10 cellular contexts compared by ENCODE assay signal in genomic region chr13:30370916-30371521, GRCh38. TPM values are rescaled to one million over a fixed set of nuclear protein-coding genes. Genes with fewer than 3 reads are reported as not detected.
DNase-seq lines count a peak whose midpoint lies in the region; ATAC-seq and TF ChIP-seq lines count a peak whose summit lies in the region.
"Had no signal": no experiment of that assay in that cellular context is flagged by ENCODE, and none has a peak within 500 bp of the region (broad histone marks: within the 10 kb centered on the region; RNA-seq: fewer than 3 reads in every experiment).

No MANE protein-coding gene starts in this region.

- H3K36me3 ChIP-seq in OCI-LY7 (ENCODE audit: insufficient read depth, low read length), result peaks cover 76% of the 10 kb centered on the region
- no peaks in the 10 kb centered on the region for H3K36me3 ChIP-seq in duodenal mucosa (ENCODE audit: control insufficient read depth in 1 of 2, insufficient read depth in 2 of 2, low read length in 2 of 2)
- no peaks in the 10 kb centered on the region for H3K36me3 ChIP-seq in HAP-1 (replicated peaks)
- no peaks in the 10 kb centered on the region for H3K36me3 ChIP-seq in lower lobe of right lung

- no peak for DNase-seq in OCI-LY7 (ENCODE audit: low spot score)
- DNase-seq in stimulated activated effector memory CD8-positive, alpha-beta T cell treated with anti-CD3 and anti-CD28 coated beads, Interleukin-12 subunit alpha, Interleukin-12 subunit beta, amount 100 ng/mL, for 72 hours (ENCODE audit: low spot score in 2 of 2), result no peak
- no peak for DNase-seq in HAP-1 (ENCODE audit: low spot score in 2 of 2)
- DNase-seq in anterior cingulate cortex (lab: John Stamatoyannopoulos, UW), result no peak
- DNase-seq in lower lobe of right lung, result no peak
- DNase-seq: NCI-H2227 treated with DMSO at 0.1 percent for 48 hours had no signal

- H3K4me3 ChIP-seq in OCI-LY7 (ENCODE audit: low read depth, low read length, poor library complexity, severe bottlenecking), result peak overlapping the region; percentile 51
- peak overlapping the region in 1 of 2 donors; percentile 33 for H3K4me3 ChIP-seq in duodenal mucosa (ENCODE audit: low read depth in 1 of 2, low read length in 2 of 2)
- H3K4me3 ChIP-seq in HAP-1, result no peak overlapping the region
- no peak overlapping the region for H3K4me3 ChIP-seq in lower lobe of right lung

- H3K4me2 ChIP-seq in OCI-LY7 (ENCODE audit: low read length), result peak overlapping the region; percentile 82

- H3K9me2 ChIP-seq in OCI-LY7 (ENCODE audit: insufficient read depth, low read length), result no peaks in the 10 kb centered on the region

- POLR2A ChIA-PET in OCI-LY7 (lab: Charles Lee), result interaction anchor here (0.6 to 8.8 kb wide), 20 partner anchors 9 to 239 kb away, joined by 3 to 214 read pairs (median 8); partner anchors contain the start of gene UBE2L5

- peaks cover 10% of the 10 kb centered on the region for H3K36me3 Mint-ChIP-seq in stimulated activated effector memory CD8-positive, alpha-beta T cell treated with anti-CD3 and anti-CD28 coated beads, Interleukin-12 subunit alpha, Interleukin-12 subunit beta, amount 100 ng/mL, for 72 hours
- H3K36me3 Mint-ChIP-seq: mesothelial cell of epicardium had no signal

- intact Hi-C loops in OCI-LY7 (cut with micrococcal nuclease; ENCODE audit: unreplicated experiment), result loop anchor here (1.0 to 5.0 kb wide), 6 partner anchors 16 to 366 kb away; partner anchors contain the start of gene ALOX5AP
- intact Hi-C loops in lower lobe of right lung (cut with DNase I), result no loop called here

- no peaks in the 10 kb centered on the region for H3K9me3 ChIP-seq in OCI-LY7 (ENCODE audit: low read length)
- no peaks in the 10 kb centered on the region for H3K9me3 ChIP-seq in duodenal mucosa (ENCODE audit: control insufficient read depth in 1 of 2, low read length in 2 of 2)
- H3K9me3 ChIP-seq in HAP-1, result no peaks in the 10 kb centered on the region
- H3K9me3 ChIP-seq in lower lobe of right lung, result no peaks in the 10 kb centered on the region

- peak overlapping the region; percentile 97 for H3K27ac ChIP-seq in OCI-LY7 (ENCODE audit: low read depth, low read length, poor library complexity, severe bottlenecking)
- peak overlapping the region; percentile 68 for H3K27ac ChIP-seq in duodenal mucosa (ENCODE audit: low read depth, low read length)
- H3K27ac ChIP-seq in lower lobe of right lung, result no peak overlapping the region

- no peaks in the 10 kb centered on the region for H4K20me1 ChIP-seq in OCI-LY7 (ENCODE audit: insufficient read depth, low read length)

- ATAC-seq in GM21528 (IDR thresholded peaks at IDR 0.05; ENCODE audit: low FRiP score, unreplicated experiment) (peak; percentile 3), lower lobe of right lung (no peak)
- ATAC-seq in stimulated activated effector memory CD8-positive, alpha-beta T cell treated with anti-CD3 and anti-CD28 coated beads, Interleukin-12 subunit alpha, Interleukin-12 subunit beta, amount 100 ng/mL, for 72 hours, result no peak

- H3K4me1 Mint-ChIP-seq in stimulated activated effector memory CD8-positive, alpha-beta T cell treated with anti-CD3 and anti-CD28 coated beads, Interleukin-12 subunit alpha, Interleukin-12 subunit beta, amount 100 ng/mL, for 72 hours, result peaks cover 74% of the 10 kb centered on the region

- CTCF ChIA-PET in OCI-LY7 (lab: Charles Lee; ENCODE audit: unreplicated experiment), result interaction anchor here (1.4 to 1.6 kb wide), 2 partner anchors 10 to 75 kb away, joined by 3 to 5 read pairs; no protein-coding TSS in a partner anchor

- H3K4me1 ChIP-seq in OCI-LY7 (ENCODE audit: insufficient read depth, low read length, poor library complexity, severe bottlenecking), result peaks cover 67% of the 10 kb centered on the region
- H3K4me1 ChIP-seq in duodenal mucosa (ENCODE audit: control insufficient read depth in 1 of 2, insufficient read depth in 2 of 2, low read length in 2 of 2), result peaks cover 19 to 34% of the 10 kb centered on the region in 2 donors
- H3K4me1 ChIP-seq in HAP-1, result no peaks in the 10 kb centered on the region
- peaks cover 2% of the 10 kb centered on the region for H3K4me1 ChIP-seq in lower lobe of right lung

- H3K4me3 Mint-ChIP-seq in stimulated activated effector memory CD8-positive, alpha-beta T cell treated with anti-CD3 and anti-CD28 coated beads, Interleukin-12 subunit alpha, Interleukin-12 subunit beta, amount 100 ng/mL, for 72 hours, result peak overlapping the region; percentile 74
- H3K4me3 Mint-ChIP-seq: mesothelial cell of epicardium had no signal

- H3K27ac Mint-ChIP-seq in stimulated activated effector memory CD8-positive, alpha-beta T cell treated with anti-CD3 and anti-CD28 coated beads, Interleukin-12 subunit alpha, Interleukin-12 subunit beta, amount 100 ng/mL, for 72 hours, result peak overlapping the region; percentile 95
- H3K27ac Mint-ChIP-seq: mesothelial cell of epicardium had no signal

- H3K9ac ChIP-seq in duodenal mucosa (ENCODE audit: low read depth in 1 of 2, low read length in 2 of 2), result peak overlapping the region; percentile 16 to 46

- peaks cover 56% of the 10 kb centered on the region for H3K79me2 ChIP-seq in OCI-LY7 (ENCODE audit: insufficient read depth, low read depth, low read length)

- BruUV-seq in OCI-LY7 (replicated peaks; lab: Mats Ljungman, UMichigan), result TSS peak; percentile 10

- H3K27me3 ChIP-seq in duodenal mucosa (ENCODE audit: control insufficient read depth in 1 of 2, insufficient read depth in 2 of 2, low read length in 2 of 2) (no peaks in the 10 kb centered on the region), HAP-1 (ENCODE audit: low read depth) (no peaks in the 10 kb centered on the region), lower lobe of right lung (ENCODE audit: low read depth) (no peaks in the 10 kb centered on the region)

- in situ Hi-C loops in HAP-1 (cut with MboI; ENCODE audit: low sequenced_read_pairs), result no loop called here

- no peak overlapping the region for H2AFZ ChIP-seq in OCI-LY7 (ENCODE audit: low read length)

- no peaks in the 10 kb centered on the region for H3K9me3 Mint-ChIP-seq in stimulated activated effector memory CD8-positive, alpha-beta T cell treated with anti-CD3 and anti-CD28 coated beads, Interleukin-12 subunit alpha, Interleukin-12 subunit beta, amount 100 ng/mL, for 72 hours
- H3K9me3 Mint-ChIP-seq: mesothelial cell of epicardium had no signal

- TF ChIP-seq CTCF in OCI-LY7 (conservative IDR thresholded peaks at IDR 0.05; ENCODE audit: low read length) (no peak), lower lobe of right lung (IDR thresholded peaks at IDR 0.05) (no peak)

RNA-seq across cellular contexts. Expression of gene UBE2L5, which starts 51.3 kb away (rescaled TPM):
- 0.15 and 0.22 TPM in 2 replicates for total RNA-seq in OCI-LY7 (2014; rRNA removed; shearing (Covaris generic))
- total RNA-seq in OCI-LY7 (2022), result 1.00 and 1.8 TPM in 2 replicates
- not detected for total RNA-seq in lower lobe of right lung
- total RNA-seq: Calu3, mesothelial cell of epicardium had no signal
